8 cellular contexts compared by ENCODE assay signal in the genomic region with DNA sequence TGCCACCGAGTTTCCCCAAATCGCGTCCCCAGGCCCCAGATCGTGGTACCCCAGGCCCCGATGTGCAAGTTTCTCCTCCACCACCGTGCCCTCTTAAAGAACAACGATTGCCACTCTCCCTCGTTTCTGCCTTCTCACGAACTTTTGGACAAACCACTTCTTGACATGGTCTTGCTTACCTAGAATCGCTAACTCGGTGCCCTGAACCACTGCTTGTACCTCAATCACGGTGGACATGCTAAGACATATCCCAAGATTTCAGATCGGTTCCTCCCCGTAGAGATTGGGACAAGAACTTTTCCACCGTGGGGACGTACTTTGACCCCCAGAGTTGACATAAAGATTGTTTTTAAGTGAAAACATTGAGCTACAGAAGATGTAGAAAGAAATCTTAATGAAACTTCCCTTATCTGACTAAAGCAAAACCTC. TPM values are rescaled to one million over a fixed set of nuclear protein-coding genes. Genes with fewer than 3 reads are reported as not detected.
A peak's percentile ranks its signal among the peaks of the same experiment; 100 is the strongest.
DNase-seq lines count a peak whose midpoint lies in the region; ATAC-seq and TF ChIP-seq lines count a peak whose summit lies in the region.

No MANE protein-coding gene starts in this region.

- peak overlapping the region; percentile 75 for H3K4me2 ChIP-seq in DND-41 (ENCODE audit: insufficient read depth, low read length)

- H3K9me3 Mint-ChIP-seq in IgD-negative memory B cell, result peaks cover 0 to 2% (median 0%) of the 10 kb centered on the region in 3 donors

- H3K4me1 ChIP-seq in DND-41 (ENCODE audit: insufficient read depth, low read length), result peaks cover 43% of the 10 kb centered on the region
- H3K4me1 ChIP-seq in neutrophil (ENCODE audit: control insufficient read depth in 1 of 2, insufficient read depth in 1 of 2, low read depth in 1 of 2, low read length in 1 of 2), result peaks cover 33 to 39% of the 10 kb centered on the region in 2 experiments

- H4K20me1 ChIP-seq in DND-41 (ENCODE audit: insufficient read depth, low read length), result peaks cover 28% of the 10 kb centered on the region

- peaks cover 3% of the 10 kb centered on the region for H3K36me3 Mint-ChIP-seq in IgD-negative memory B cell

- TF ChIP-seq CTCF in DND-41 (IDR thresholded peaks at IDR 0.05; ENCODE audit: borderline replicate concordance, extremely low read depth, low read length, poor library complexity, severe bottlenecking) (no peak), dorsolateral prefrontal cortex (IDR thresholded peaks at IDR 0.05 in 54 of 56, conservative IDR thresholded peaks at IDR 0.05 in 2 of 56; ENCODE audit: low read depth in 1 of 56, partially characterized antibody in 56 of 56) (no peak), neutrophil (IDR thresholded peaks at IDR 0.05) (no peak)

- no peaks in the 10 kb centered on the region for H3K27me3 Mint-ChIP-seq in IgD-negative memory B cell

- peak overlapping the region; percentile 97 for H3K27ac ChIP-seq in DND-41 (ENCODE audit: low read length)
- peak overlapping the region in 57 of 59 donors; percentile 38 to 97 (median 88) for H3K27ac ChIP-seq in dorsolateral prefrontal cortex
- peak overlapping the region; percentile 94 for H3K27ac ChIP-seq in neutrophil

- H3K27me3 ChIP-seq in DND-41 (ENCODE audit: insufficient read depth, low read length, poor library complexity), result no peaks in the 10 kb centered on the region
- no peaks in the 10 kb centered on the region for H3K27me3 ChIP-seq in dorsolateral prefrontal cortex
- no peaks in the 10 kb centered on the region for H3K27me3 ChIP-seq in neutrophil

- no peak; the same call in 2 of the 3 replicates for ATAC-seq in DND-41 (ENCODE audit: insufficient read depth, low read depth)
- no peak for ATAC-seq in HG03135 (IDR thresholded peaks at IDR 0.05; ENCODE audit: unreplicated experiment)

- peak overlapping the region; percentile 90 for H2AFZ ChIP-seq in DND-41 (ENCODE audit: low read depth, low read length)

- no peaks in the 10 kb centered on the region for H3K9me3 ChIP-seq in DND-41 (ENCODE audit: insufficient read depth, low read length, severe bottlenecking)
- H3K9me3 ChIP-seq in neutrophil, result no peaks in the 10 kb centered on the region

- H3K36me3 ChIP-seq in DND-41 (ENCODE audit: insufficient read depth, low read length) (peaks cover 38% of the 10 kb centered on the region), neutrophil (no peaks in the 10 kb centered on the region)

- H3K79me2 ChIP-seq in DND-41 (ENCODE audit: insufficient read depth, low read length), result peaks cover 53% of the 10 kb centered on the region

- H3K4me1 Mint-ChIP-seq in IgD-negative memory B cell, result peaks cover 12 to 30% (median 15%) of the 10 kb centered on the region in 3 donors

- DNase-seq in DND-41 (no peak), dorsolateral prefrontal cortex (no peak), head of caudate nucleus (no peak), hypothalamus (lab: John Stamatoyannopoulos, UW) (no peak)
- no peak for DNase-seq in activated CD4-positive, alpha-beta T cell treated with anti-CD3 and anti-CD28 coated beads, Interleukin-2, amount 50 U/mL, for 48 hours

- intact Hi-C loops in dorsolateral prefrontal cortex (cut with DNase I) (no loop called here), head of caudate nucleus (cut with DNase I) (no loop called here)

- peak overlapping the region; percentile 97 to 99 (median 99) for H3K27ac Mint-ChIP-seq in IgD-negative memory B cell

- H3K4me3 ChIP-seq in DND-41 (ENCODE audit: low read depth in 1 of 2, low read length in 2 of 2), result peak overlapping the region; percentile 82 to 96; a peak in 3 of 4 replicates
- peak overlapping the region; percentile 65 to 97 (median 86) for H3K4me3 ChIP-seq in dorsolateral prefrontal cortex
- peak overlapping the region; percentile 79 to 85 for H3K4me3 ChIP-seq in neutrophil (ENCODE audit: low read depth in 1 of 2, low read length in 1 of 2)

- H3K4me3 Mint-ChIP-seq in IgD-negative memory B cell, result peak overlapping the region; percentile 95 to 100 (median 98)

- peak overlapping the region; percentile 98 for H3K9ac ChIP-seq in DND-41 (ENCODE audit: low read depth, low read length)

RNA-seq across cellular contexts. Expression of gene ZC3HAV1, which starts 0.5 kb away (rescaled TPM):
- polyA plus RNA-seq in IgD-negative memory B cell, result 93.1 TPM
- 10 to 100 TPM in 72 of 120 experiments, 1 to 10 TPM in 48; 5.8 to 24.9 (median 10.3) TPM for total RNA-seq in dorsolateral prefrontal cortex
